ENCODE assay signal across 25 cellular contexts in the genomic region with DNA sequence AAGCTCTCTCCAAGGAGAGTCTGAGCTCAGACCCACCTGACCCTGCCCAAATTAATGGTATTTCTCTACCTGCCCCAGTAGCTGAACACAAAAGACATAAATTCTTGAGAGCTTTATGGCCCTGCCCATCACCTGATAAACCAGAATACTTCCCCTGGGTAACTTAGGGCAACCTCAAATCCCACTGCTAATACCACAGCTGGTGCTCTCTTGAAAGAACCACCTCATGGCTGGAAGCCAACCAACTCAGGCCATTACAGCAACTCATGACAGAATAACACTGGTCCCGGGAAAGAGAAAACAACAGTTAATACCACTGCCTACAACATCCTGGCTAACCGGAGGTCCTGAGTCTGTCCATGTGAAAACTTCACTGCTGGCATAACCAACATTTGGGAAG.
DNase-seq lines count a peak whose midpoint lies in the region; ATAC-seq and TF ChIP-seq lines count a peak whose summit lies in the region.
"Had no signal": no experiment of that assay in that cellular context is flagged by ENCODE, and none has a peak within 500 bp of the region (broad histone marks: within the 10 kb centered on the region; RNA-seq: fewer than 3 reads in every experiment).

No MANE protein-coding gene starts in this region.

- TF ChIP-seq CTCF in fibroblast of villous mesenchyme (IDR thresholded peaks at IDR 0.05; ENCODE audit: insufficient read depth, low read depth, low read length), result no peak

- ATAC-seq in GM18520 (IDR thresholded peaks at IDR 0.05; ENCODE audit: unreplicated experiment) (no peak), sciatic nerve (no peak), HG03442 (IDR thresholded peaks at IDR 0.05; ENCODE audit: unreplicated experiment) (no peak)
- ATAC-seq: activated CD4-positive, alpha-beta T cell treated with anti-CD3 and anti-CD28 coated beads for 36 hours; activated T-cell treated with anti-CD3 and anti-CD28 coated beads, Interleukin-2, amount 50 U/mL, for 72 hours; esophagus mucosa; gastroesophageal sphincter; mucosa of descending colon; stimulated activated naive CD8-positive, alpha-beta T cell treated with anti-CD3 and anti-CD28 coated beads, Interleukin-15, Interleukin-2, amounts not matched to agents 100 U/mL and 50 U/mL, for 24 hours had no signal

- DNase-seq in A172 (ENCODE audit: low spot score), result peak; percentile 6
- DNase-seq in H4 (ENCODE audit: low spot score), result peak; percentile 71
- peak; percentile 55 for DNase-seq in NCI-H69 (lab: John Stamatoyannopoulos, UW)
- peak; percentile 20 for DNase-seq in fibroblast of villous mesenchyme (ENCODE audit: low read depth)
- no peak for DNase-seq in sciatic nerve (ENCODE audit: low spot score)
- no peak for DNase-seq in GOT3 (lab: John Stamatoyannopoulos, UW)
- DNase-seq: activated CD4-positive, alpha-beta T cell treated with anti-CD3 and anti-CD28 coated beads for 36 hours; activated naive CD4-positive, alpha-beta T cell treated with anti-CD3 and anti-CD28 coated beads, Interleukin-2, amount 50 U/mL, for 16 hours; activated T-cell treated with anti-CD3 and anti-CD28 coated beads, Interleukin-2, amount 50 U/mL, for 72 hours; aorta; CD4-positive, CD25-positive, alpha-beta regulatory T cell; DND-41; effector CD8-positive, alpha-beta T cell; islet precursor cell; mucosa of descending colon; NCI-H1436; NCI-H2227 treated with DMSO at 0.1 percent for 48 hours; stimulated activated CD4-positive, alpha-beta T cell treated with anti-CD3 and anti-CD28 coated beads, Interleukin-12 subunit alpha, Interleukin-12 subunit beta, amount 100 ng/mL, for 4 hours; stimulated activated CD4-positive, alpha-beta T cell treated with anti-CD3 and anti-CD28 coated beads, Interleukin-4, amount 100 ng/mL, for 4 hours; stimulated activated naive CD8-positive, alpha-beta T cell treated with anti-CD3 and anti-CD28 coated beads, Interleukin-15, Interleukin-2, amounts not matched to agents 100 U/mL and 50 U/mL, for 24 hours had no signal

- no peak overlapping the region for H3K4me3 ChIP-seq in fibroblast of villous mesenchyme (ENCODE audit: low read depth, low read length)
- H3K4me3 ChIP-seq: gastroesophageal sphincter, mucosa of descending colon, SJSA1 had no signal

- intact Hi-C loops in sciatic nerve (cut with DNase I), result no loop called here

Comparison
In these comparisons a context has a peak if more than half of its experiments do, and no peak if none do; other contexts are left out.
1. DNase-seq: peak in A172 (single experiment), H4 (single experiment), NCI-H69 (single experiment) and fibroblast of villous mesenchyme (single experiment); none in sciatic nerve (single experiment) and GOT3 (single experiment).